ENCODE assay signal across 27 cellular contexts in the genomic region with DNA sequence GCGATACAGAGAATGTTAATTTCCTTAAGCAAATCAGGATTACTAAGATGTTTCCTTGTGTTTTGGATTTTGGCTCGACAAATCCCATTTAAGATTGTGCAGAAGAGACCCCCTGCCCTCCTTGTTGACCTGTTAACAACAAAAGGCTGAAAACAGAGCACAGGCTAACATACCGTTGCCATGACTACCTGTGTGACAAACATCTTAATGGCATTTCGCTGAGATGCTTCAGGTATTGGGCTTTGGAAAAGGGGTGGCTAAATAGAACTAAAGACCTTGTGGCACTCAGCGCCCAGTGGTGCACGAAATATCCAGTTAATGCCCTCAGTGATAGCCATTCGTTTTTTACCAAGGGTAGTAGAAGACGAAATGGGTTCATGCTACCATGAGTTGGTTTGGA.
"Had no signal": no experiment of that assay in that cellular context is flagged by ENCODE, and none has a peak within 500 bp of the region (broad histone marks: within the 10 kb centered on the region; RNA-seq: fewer than 3 reads in every experiment).

No MANE protein-coding gene starts in this region.

- FAIRE-seq: frontal cortex, kidney, urothelium cell line had no signal

- H3K27me3 ChIP-seq: ovary, spleen, testis, tibial nerve, upper lobe of left lung had no signal

- H3K36me3 ChIP-seq: ovary, spleen, tibial nerve, upper lobe of left lung had no signal

- H3K4me3 ChIP-seq: coronary artery, lung, mucosa of descending colon, ovary, psoas muscle, skin epidermis, spleen, testis, tibial nerve, upper lobe of left lung had no signal

- H3K27ac ChIP-seq: coronary artery, ovary, psoas muscle, skin epidermis, spleen, testis, tibial nerve, upper lobe of left lung had no signal

- H3K4me1 ChIP-seq: psoas muscle, spleen, testis, tibial nerve, upper lobe of left lung had no signal

- H3K4me3 Mint-ChIP-seq: effector memory CD8-positive, alpha-beta T cell; memory B cell; mesothelial cell of epicardium; naive B cell; natural killer cell treated with Interleukin-12 subunit alpha and Interleukin-12 subunit beta and Interleukin-15 and Interleukin-18, amount 100 ng/mL, for 72 hours; stimulated activated memory B cell treated with anti-CD40 and anti-IgM and Interleukin-4, amounts not matched to agents 10 μg/mL and 1 μg/mL and 100 μg/mL, for 72 hours had no signal

- ATAC-seq: effector memory CD8-positive, alpha-beta T cell; left lobe of liver; mucosa of descending colon; natural killer cell treated with Interleukin-12 subunit alpha and Interleukin-12 subunit beta and Interleukin-15 and Interleukin-18, amount 100 ng/mL, for 72 hours; psoas muscle; right cardiac atrium; stimulated activated memory B cell treated with anti-CD40 and anti-IgM and Interleukin-4, amounts not matched to agents 10 μg/mL and 1 μg/mL and 100 μg/mL, for 72 hours; stimulated activated naive CD8-positive, alpha-beta T cell treated with anti-CD3 and anti-CD28 coated beads, Interleukin-15, Interleukin-2, amounts not matched to agents 100 U/mL and 50 U/mL, for 24 hours had no signal

- H3K36me3 Mint-ChIP-seq: memory B cell; mesothelial cell of epicardium; naive B cell; natural killer cell treated with Interleukin-12 subunit alpha and Interleukin-12 subunit beta and Interleukin-15 and Interleukin-18, amount 100 ng/mL, for 72 hours had no signal

- H3K4me1 Mint-ChIP-seq: memory B cell; mesothelial cell of epicardium; naive B cell; stimulated activated memory B cell treated with anti-CD40 and anti-IgM and Interleukin-4, amounts not matched to agents 10 μg/mL and 1 μg/mL and 100 μg/mL, for 72 hours had no signal

- H3K27me3 Mint-ChIP-seq: effector memory CD8-positive, alpha-beta T cell; memory B cell; naive B cell; natural killer cell treated with Interleukin-12 subunit alpha and Interleukin-12 subunit beta and Interleukin-15 and Interleukin-18, amount 100 ng/mL, for 72 hours; stimulated activated memory B cell treated with anti-CD40 and anti-IgM and Interleukin-4, amounts not matched to agents 10 μg/mL and 1 μg/mL and 100 μg/mL, for 72 hours had no signal

- H3K27ac Mint-ChIP-seq: effector memory CD8-positive, alpha-beta T cell; memory B cell; mesothelial cell of epicardium; naive B cell; natural killer cell treated with Interleukin-12 subunit alpha and Interleukin-12 subunit beta and Interleukin-15 and Interleukin-18, amount 100 ng/mL, for 72 hours; stimulated activated memory B cell treated with anti-CD40 and anti-IgM and Interleukin-4, amounts not matched to agents 10 μg/mL and 1 μg/mL and 100 μg/mL, for 72 hours had no signal

- H3K9me3 Mint-ChIP-seq: mesothelial cell of epicardium had no signal

- H3K9me3 ChIP-seq: mucosa of descending colon, ovary, psoas muscle, testis, tibial nerve, upper lobe of left lung had no signal

- DNase-seq: dermis blood vessel endothelial cell; effector memory CD8-positive, alpha-beta T cell; kidney; mucosa of descending colon; naive B cell; occipital lobe; ovary; posterior cingulate gyrus; psoas muscle; right cardiac atrium; spleen; stimulated activated CD4-positive, alpha-beta T cell treated with anti-CD3 and anti-CD28 coated beads, Interleukin-4, amount 100 ng/mL, for 4 hours; stimulated activated naive CD8-positive, alpha-beta T cell treated with anti-CD3 and anti-CD28 coated beads, Interleukin-15, Interleukin-2, amounts not matched to agents 100 U/mL and 50 U/mL, for 24 hours; substantia nigra; testis; upper lobe of left lung had no signal
